ENCODE assay signal across 24 cellular contexts in genomic region chr3:125191730-125192129, GRCh38. TPM values are rescaled to one million over a fixed set of nuclear protein-coding genes. Genes with fewer than 3 reads are reported as not detected.
A peak's percentile ranks its signal among the peaks of the same experiment; 100 is the strongest.
DNase-seq lines count a peak whose midpoint lies in the region; ATAC-seq and TF ChIP-seq lines count a peak whose summit lies in the region.
"Had no signal": no experiment of that assay in that cellular context is flagged by ENCODE, and none has a peak within 500 bp of the region (broad histone marks: within the 10 kb centered on the region; RNA-seq: fewer than 3 reads in every experiment).

No MANE protein-coding gene starts in this region.

- no peak overlapping the region for H3K4me2 ChIP-seq in Loucy (ENCODE audit: low read depth, low read length, poor library complexity, severe bottlenecking)

- 0 out of 2 replicates have a peak overlapping the region, but pooled peaks have one; percentile 28 for H2AFZ ChIP-seq in Loucy (ENCODE audit: low read length)

- no peak overlapping the region for H3K4me3 ChIP-seq in Loucy (ENCODE audit: low read length, poor library complexity, severe bottlenecking)
- H3K4me3 ChIP-seq: body of pancreas, esophagus muscularis mucosa, gastroesophageal sphincter, left lung, transverse colon had no signal

- H3K9me2 ChIP-seq in Loucy (replicated peaks; ENCODE audit: low read depth, low read length): no peaks in the 10 kb centered on the region

- TF ChIP-seq POLR2A in GM18526 (IDR thresholded peaks at IDR 0.05; ENCODE audit: extremely low read depth, insufficient read length): peak; percentile 14

- no peaks in the 10 kb centered on the region for H4K20me1 ChIP-seq in Loucy (ENCODE audit: insufficient read depth, low read length, poor library complexity, severe bottlenecking)

- peak; percentile 40 for DNase-seq in left kidney (ENCODE audit: low read depth, low spot score)
- DNase-seq in stimulated activated CD4-positive, alpha-beta T cell treated with anti-CD3 and anti-CD28 coated beads, Interleukin-4, amount 100 ng/mL, for 1 hour: no peak
- DNase-seq in HUDEP-2 (lab: John Stamatoyannopoulos, UW; ENCODE audit: unreplicated experiment in 76 of 76): no peak
- DNase-seq in left cardiac atrium: no peak
- no peak for DNase-seq in NCI-H446 treated with DMSO at 0.1 percent for 48 hours (lab: John Stamatoyannopoulos, UW)
- DNase-seq: activated CD4-positive, alpha-beta T cell treated with anti-CD3 and anti-CD28 coated beads, Interleukin-2, amount 10 ng/mL, durations not matched to agents 24 days and 14 days; activated CD8-positive, alpha-beta memory T cell treated with anti-CD3 and anti-CD28 coated beads, Interleukin-2, amount 50 U/mL, for 4 hours; body of pancreas; CD4-positive, alpha-beta T cell; effector CD8-positive, alpha-beta T cell; left lung; NCI-H2171; NCI-H748 treated with DMSO at 0.1 percent for 48 hours; OCI-M1; SHP77 treated with DMSO at 0.1 percent for 48 hours; small intestine; T-helper 1 cell; transverse colon had no signal

- intact Hi-C loops in left cardiac atrium (cut with DNase I): loop anchor here in 1 of 2 donors (10.0 kb wide), 1 partner anchor 657 kb away; no protein-coding TSS in a partner anchor

- no peaks in the 10 kb centered on the region for H3K9me3 ChIP-seq in Loucy (ENCODE audit: insufficient read depth, low read depth, low read length)
- H3K9me3 ChIP-seq: body of pancreas, esophagus muscularis mucosa, gastroesophageal sphincter, left lung, transverse colon had no signal

- ATAC-seq in GM21619 (IDR thresholded peaks at IDR 0.05; ENCODE audit: unreplicated experiment) (peak; percentile 3), left cardiac atrium (no peak)
- ATAC-seq: body of pancreas, gastroesophageal sphincter had no signal

- no peaks in the 10 kb centered on the region for H3K4me1 ChIP-seq in Loucy (ENCODE audit: insufficient read depth, low read length, poor library complexity, severe bottlenecking)
- H3K4me1 ChIP-seq: body of pancreas, gastroesophageal sphincter, left lung had no signal

- no peaks in the 10 kb centered on the region for H3K79me2 ChIP-seq in Loucy (ENCODE audit: insufficient read depth, low read length)

- TF ChIP-seq CTCF in Loucy (conservative IDR thresholded peaks at IDR 0.05; ENCODE audit: low read length): no peak

- H3K9ac ChIP-seq in Loucy (ENCODE audit: low read depth, low read length, poor library complexity, severe bottlenecking): no peak overlapping the region

- H3K36me3 ChIP-seq in Loucy (ENCODE audit: insufficient read depth, low read length): no peaks in the 10 kb centered on the region
- H3K36me3 ChIP-seq: esophagus muscularis mucosa, gastroesophageal sphincter, transverse colon had no signal

- H3F3A ChIP-seq in Loucy (ENCODE audit: low read depth): no peaks in the 10 kb centered on the region

- H3K27me3 ChIP-seq in Loucy (ENCODE audit: insufficient read depth, low read length, poor library complexity, severe bottlenecking): no peaks in the 10 kb centered on the region
- H3K27me3 ChIP-seq: body of pancreas, esophagus muscularis mucosa, gastroesophageal sphincter, left lung, transverse colon had no signal

RNA-seq across cellular contexts. Expression of gene SLC12A8, which starts 20.8 kb away (rescaled TPM):
- under 1 TPM; 0.80 to 0.92 TPM for total RNA-seq in left cardiac atrium
- total RNA-seq: G401 had no signal
